In the genomic region with DNA sequence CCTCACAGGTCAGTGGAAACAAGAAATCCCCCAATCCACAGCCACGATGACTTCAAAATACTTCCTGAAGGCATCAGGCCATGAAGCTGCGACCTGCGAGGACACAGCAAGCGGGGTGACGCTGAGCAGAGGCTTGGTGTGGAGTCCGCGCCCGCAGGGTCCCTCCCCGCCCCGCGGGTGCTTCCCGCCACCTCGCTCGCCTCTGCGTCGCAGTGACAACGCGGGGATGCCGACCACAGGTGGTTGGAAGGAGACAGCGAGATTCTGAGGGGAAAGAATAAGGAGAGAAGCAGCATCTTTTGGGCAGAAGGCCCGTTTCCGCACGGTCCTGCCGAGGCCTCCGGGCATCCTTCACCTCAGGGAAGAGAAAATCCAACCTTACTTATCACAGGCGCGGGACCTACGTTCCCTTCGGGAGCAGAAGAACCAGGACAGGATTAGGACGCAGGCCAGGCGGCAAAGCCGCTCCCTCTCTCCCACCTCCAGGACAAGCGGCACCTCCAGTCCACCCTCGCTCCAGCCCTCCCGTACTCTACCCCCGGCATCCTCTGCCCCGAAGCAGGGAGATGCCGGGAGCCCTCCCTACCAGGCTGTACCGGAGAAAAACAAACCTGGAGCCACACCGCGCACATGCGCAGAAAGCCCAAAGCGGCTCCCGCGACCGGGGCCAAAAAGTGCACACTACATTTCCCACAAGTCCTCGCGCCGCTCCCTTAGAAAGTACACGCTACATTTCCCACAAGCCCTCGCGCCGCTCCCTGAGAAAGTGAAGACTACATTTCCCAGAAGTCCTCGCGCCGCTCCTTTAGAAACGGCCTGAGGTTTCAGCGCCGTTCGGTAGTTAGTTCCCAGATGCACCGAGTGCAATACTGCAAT, we compare ENCODE assay signal across 8 cellular contexts.
DNase-seq lines count a peak whose midpoint lies in the region; ATAC-seq, FAIRE-seq and TF ChIP-seq lines count a peak whose summit lies in the region.

No MANE protein-coding gene starts in this region.

- TF ChIP-seq POLR2A in HepG2 (IDR thresholded peaks at IDR 0.05; ENCODE audit: insufficient read depth in 1 of 2, low read depth in 2 of 2, low read length in 2 of 2), result peak; percentile 37 to 62; a peak in 3 of 4 replicates

- peak; percentile 82 for FAIRE-seq in HepG2 (lab: Jason Lieb, UNC)

- H4K20me1 ChIP-seq in HepG2 (ENCODE audit: insufficient read depth, low read length), result no peaks in the 10 kb centered on the region

- POLR2A ChIA-PET in HepG2 (lab: Yijun Ruan, JAX), result interaction anchor here (2.7 kb wide), 1 partner anchor 9 kb away, joined by 7 read pairs; no protein-coding TSS in a partner anchor

- H3K79me2 ChIP-seq in HepG2 (ENCODE audit: insufficient read depth, low read length), result peaks cover 17% of the 10 kb centered on the region

- TSS peak; percentile 54 for BruUV-seq in HepG2 (replicated peaks; lab: Mats Ljungman, UMichigan)

- CTCF ChIA-PET in HepG2 (lab: Yijun Ruan, JAX; ENCODE audit: low intra/inter-chr PET ratio, low total read pairs), result no interaction called here

- ATAC-seq in GM19438 (IDR thresholded peaks at IDR 0.05; ENCODE audit: low read depth, unreplicated experiment) (peak; percentile 89), HG03571 (IDR thresholded peaks at IDR 0.05; ENCODE audit: unreplicated experiment) (peak; percentile 91), HepG2 (peak; percentile 90)

- H3K9me3 ChIP-seq in HepG2 (ENCODE audit: low read length), result no peaks in the 10 kb centered on the region

- under 1% methylated on average over 44 of the region's 61 CpGs for WGBS in HepG2 (ENCODE audit: low lambda C conversion rate)

- TF ChIP-seq CTCF in HepG2 (CRISPR knock-in tag; IDR thresholded peaks at IDR 0.05), result no peak

- H3K4me1 ChIP-seq in HepG2 (ENCODE audit: insufficient read depth, low read length), result peaks cover 73% of the 10 kb centered on the region

- in situ Hi-C loops in HepG2 (cut with HindIII; ENCODE audit: extremely low pct_ligation_motif_present, low pct_unique_long_range_greater_than_20kb), result no loop called here

- peak; percentile 98 for DNase-seq in CD1c-positive myeloid dendritic cell (ENCODE audit: extremely low spot score)
- DNase-seq in NCI-H774 (lab: John Stamatoyannopoulos, UW), result peak; percentile 96
- peak; percentile 94 to 97 for DNase-seq in activated CD4-positive, alpha-beta T cell treated with anti-CD3 and anti-CD28 coated beads, Interleukin-2, amount 50 U/mL, for 48 hours
- DNase-seq in dermis microvascular lymphatic vessel endothelial cell (ENCODE audit: low read depth in 2 of 2), result peak; percentile 94 to 98
- DNase-seq in HepG2 (ENCODE audit: low spot score), result peak; percentile 96
- DNase-seq in stimulated activated CD4-positive, alpha-beta T cell treated with anti-CD3 and anti-CD28 coated beads, Interleukin-2, amount 100 ng/mL, for 48 hours, result peak; percentile 90 to 95

- intact Hi-C loops in HepG2 (cut with micrococcal nuclease; ENCODE audit: unreplicated experiment), result loop anchor here (1.0 to 5.0 kb wide), 3 partner anchors 8 to 230 kb away; partner anchors contain the start of genes BMS1 and ZNF33B

- no peak for TF ChIP-seq RAD21 in HepG2 (CRISPR knock-in tag; IDR thresholded peaks at IDR 0.05)

- no peaks in the 10 kb centered on the region; a peak in 1 of 5 replicates for H3K27me3 ChIP-seq in HepG2 (ENCODE audit: control insufficient read depth in 1 of 2, insufficient read depth in 2 of 2, low read length in 2 of 2)

- peak overlapping the region; percentile 83 for H3K4me2 ChIP-seq in HepG2 (ENCODE audit: low read depth, low read length)

- TF ChIP-seq EP300 in HepG2 (IDR thresholded peaks at IDR 0.05; ENCODE audit: low read depth in 2 of 2, low read length in 2 of 2) (no peak), HepG2 (CRISPR knock-in tag; IDR thresholded peaks at IDR 0.05; ENCODE audit: borderline replicate concordance) (no peak)

- H3K4me3 ChIP-seq in HepG2 (replicated peaks in 1 of 3; ENCODE audit: insufficient read depth in 1 of 3, low read depth in 2 of 3, low read length in 3 of 3), result peak overlapping the region; percentile 73 to 92 (median 83)

- peak overlapping the region; percentile 90 for H2AFZ ChIP-seq in HepG2 (ENCODE audit: low read length)

- H3K9ac ChIP-seq in HepG2 (ENCODE audit: insufficient read depth, low read depth, low read length), result peak overlapping the region; percentile 73

- H3K27ac ChIP-seq in HepG2 (ENCODE audit: extremely low read length, insufficient read depth, low read length), result peak overlapping the region; percentile 62

- H3K36me3 ChIP-seq in HepG2 (replicated peaks in 1 of 2; ENCODE audit: control insufficient read depth in 1 of 2, insufficient read depth in 2 of 2, low read length in 2 of 2), result no peaks in the 10 kb centered on the region

TF ChIP-seq in HepG2, 621 proteins besides CTCF, POLR2A, EP300 and RAD21 (continues in another document):
- TF ChIP-seq POLR2G (IDR thresholded peaks at IDR 0.05; ENCODE audit: low read depth, low read length) (peak; percentile 78), RFXAP (CRISPR knock-in tag; IDR thresholded peaks at IDR 0.05; ENCODE audit: borderline replicate concordance) (peak; percentile 61; the same call in 1 of the 2 replicates), ZFY (CRISPR knock-in tag; IDR thresholded peaks at IDR 0.05) (peak; percentile 87), ZNF382 (CRISPR knock-in tag; IDR thresholded peaks at IDR 0.05; ENCODE audit: borderline replicate concordance) (no peak), ZNF770 (CRISPR knock-in tag; IDR thresholded peaks at IDR 0.05) (peak; percentile 46; the same call in 1 of the 2 replicates)
- TF ChIP-seq, protein P1, sequence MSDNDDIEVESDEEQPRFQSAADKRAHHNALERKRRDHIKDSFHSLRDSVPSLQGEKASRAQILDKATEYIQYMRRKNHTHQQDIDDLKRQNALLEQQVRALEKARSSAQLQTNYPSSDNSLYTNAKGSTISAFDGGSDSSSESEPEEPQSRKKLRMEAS (IDR thresholded peaks at IDR 0.05), result peak; percentile 84

Comparison
In these comparisons a context has a peak if more than half of its experiments do, and no peak if none do; other contexts are left out.
1. Peak in every context shown above with its lines: DNase-seq, ATAC-seq, H3K4me3 ChIP-seq and H3K27ac ChIP-seq.